Comparison of ENCODE assay signal across 25 cellular contexts in the genomic region with DNA sequence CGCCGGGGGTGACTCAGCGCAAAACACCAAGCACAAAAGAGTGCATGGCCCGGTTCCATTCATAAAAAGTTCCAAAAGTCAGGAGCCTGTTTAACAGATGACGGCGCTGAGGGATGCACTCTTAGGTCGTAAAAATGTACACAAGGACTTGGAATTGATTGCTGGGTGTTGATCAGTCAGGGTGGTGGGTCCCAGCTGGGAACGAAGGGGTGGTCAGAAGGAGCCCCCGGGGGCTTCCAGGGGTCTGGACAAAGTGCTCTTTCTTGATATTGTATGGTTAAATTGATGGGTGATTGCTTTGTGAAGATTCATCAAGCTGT. TPM values are rescaled to one million over a fixed set of nuclear protein-coding genes. Genes with fewer than 3 reads are reported as not detected.
DNase-seq lines count a peak whose midpoint lies in the region; ATAC-seq and TF ChIP-seq lines count a peak whose summit lies in the region.
"Had no signal": no experiment of that assay in that cellular context is flagged by ENCODE, and none has a peak within 500 bp of the region (broad histone marks: within the 10 kb centered on the region; RNA-seq: fewer than 3 reads in every experiment).

No MANE protein-coding gene starts in this region.

- POLR2A ChIA-PET in activated CD8-positive, alpha-beta T cell treated with anti-CD3 and anti-CD28 coated beads for 36 hours (lab: Charles Lee) = interaction anchor here (0.9 kb wide), 1 partner anchor 22 kb away, joined by 3 read pairs; no protein-coding TSS in a partner anchor
- POLR2A ChIA-PET in activated CD4-positive, alpha-beta T cell treated with anti-CD3 and anti-CD28 coated beads, Interleukin-2, amount 10 ng/mL, durations not matched to agents 7 days and 5 days (lab: Charles Lee) = no interaction called here

- H3K4me3 ChIP-seq in AG10803 (ENCODE audit: low read length) = peak overlapping the region; percentile 45
- H3K4me3 ChIP-seq: GM23338, heart right ventricle, testis had no signal

- peak; percentile 70 for DNase-seq in AG10803 (ENCODE audit: low read depth)
- DNase-seq in H4 (ENCODE audit: low spot score) = peak; percentile 3
- DNase-seq in activated CD8-positive, alpha-beta T cell treated with anti-CD3 and anti-CD28 coated beads for 36 hours = no peak
- no peak for DNase-seq in immature natural killer cell
- no peak for DNase-seq in DMS79 treated with DMSO at 0.1 percent for 48 hours (lab: John Stamatoyannopoulos, UW)
- no peak for DNase-seq in activated CD4-positive, alpha-beta T cell treated with anti-CD3 and anti-CD28 coated beads, Interleukin-2, amount 10 ng/mL, durations not matched to agents 7 days and 5 days
- no peak for DNase-seq in SKM-1 (lab: John Stamatoyannopoulos, UW; ENCODE audit: unreplicated experiment)
- no peak for DNase-seq in COLO829 (ENCODE audit: low spot score)
- DNase-seq: ACHN; activated CD4-positive, alpha-beta T cell treated with anti-CD3 and anti-CD28 coated beads for 48 hours; CD4-positive, CD25-positive, alpha-beta regulatory T cell; cerebellar nuclear complex; heart right ventricle; Kasumi-1; left colon; mesendoderm; NCI-H1048; NCI-H187 treated with DMSO at 0.1 percent for 48 hours; NCI-H2227 treated with DMSO at 0.1 percent for 48 hours; NCI-H82; SK-N-SH; testis had no signal

- CTCF ChIA-PET in activated CD8-positive, alpha-beta T cell treated with anti-CD3 and anti-CD28 coated beads for 36 hours (lab: Charles Lee) = no interaction called here
- CTCF ChIA-PET in activated CD4-positive, alpha-beta T cell treated with anti-CD3 and anti-CD28 coated beads, Interleukin-2, amount 10 ng/mL, durations not matched to agents 7 days and 5 days (lab: Charles Lee) = no interaction called here

- ATAC-seq in activated CD8-positive, alpha-beta T cell treated with anti-CD3 and anti-CD28 coated beads for 36 hours = no peak
- ATAC-seq: GM23338, left colon had no signal

- no peaks in the 10 kb centered on the region for H3K36me3 Mint-ChIP-seq in activated CD8-positive, alpha-beta T cell treated with anti-CD3 and anti-CD28 coated beads for 36 hours (ENCODE audit: low read depth)
- peaks cover 0 to 4% (median 0%) of the 10 kb centered on the region in 3 donors for H3K36me3 Mint-ChIP-seq in immature natural killer cell
- H3K36me3 Mint-ChIP-seq in activated CD4-positive, alpha-beta T cell treated with anti-CD3 and anti-CD28 coated beads, Interleukin-2, amount 10 ng/mL, durations not matched to agents 7 days and 5 days (ENCODE audit: low read depth) = no peaks in the 10 kb centered on the region
- H3K36me3 Mint-ChIP-seq: CD4-positive, CD25-positive, alpha-beta regulatory T cell had no signal

- intact Hi-C loops in activated CD8-positive, alpha-beta T cell treated with anti-CD3 and anti-CD28 coated beads for 36 hours (cut with micrococcal nuclease) = no loop called here

- peaks cover 57% of the 10 kb centered on the region for H3K4me1 Mint-ChIP-seq in activated CD8-positive, alpha-beta T cell treated with anti-CD3 and anti-CD28 coated beads for 36 hours (ENCODE audit: low read depth)
- H3K4me1 Mint-ChIP-seq in immature natural killer cell = peaks cover 46 to 62% of the 10 kb centered on the region in 2 donors
- peaks cover 29% of the 10 kb centered on the region for H3K4me1 Mint-ChIP-seq in activated CD4-positive, alpha-beta T cell treated with anti-CD3 and anti-CD28 coated beads, Interleukin-2, amount 10 ng/mL, durations not matched to agents 7 days and 5 days
- H3K4me1 Mint-ChIP-seq: GM23338 had no signal

- H3K4me3 Mint-ChIP-seq in activated CD8-positive, alpha-beta T cell treated with anti-CD3 and anti-CD28 coated beads for 36 hours = peak overlapping the region; percentile 64
- peak overlapping the region; percentile 14 to 84 (median 66) for H3K4me3 Mint-ChIP-seq in immature natural killer cell
- no peak overlapping the region for H3K4me3 Mint-ChIP-seq in activated CD4-positive, alpha-beta T cell treated with anti-CD3 and anti-CD28 coated beads, Interleukin-2, amount 10 ng/mL, durations not matched to agents 7 days and 5 days
- H3K4me3 Mint-ChIP-seq: GM23338 had no signal

- peaks cover 8% of the 10 kb centered on the region for H3K27me3 Mint-ChIP-seq in activated CD8-positive, alpha-beta T cell treated with anti-CD3 and anti-CD28 coated beads for 36 hours
- H3K27me3 Mint-ChIP-seq in immature natural killer cell (ENCODE audit: low read depth in 3 of 3) = peaks cover 8 to 18% (median 9%) of the 10 kb centered on the region in 3 donors
- peaks cover 36% of the 10 kb centered on the region for H3K27me3 Mint-ChIP-seq in activated CD4-positive, alpha-beta T cell treated with anti-CD3 and anti-CD28 coated beads, Interleukin-2, amount 10 ng/mL, durations not matched to agents 7 days and 5 days

- H3K9me3 Mint-ChIP-seq in activated CD8-positive, alpha-beta T cell treated with anti-CD3 and anti-CD28 coated beads for 36 hours = peaks cover 5% of the 10 kb centered on the region
- H3K9me3 Mint-ChIP-seq in immature natural killer cell = peaks cover 0 to 3% (median 0%) of the 10 kb centered on the region in 6 donors
- H3K9me3 Mint-ChIP-seq in activated CD4-positive, alpha-beta T cell treated with anti-CD3 and anti-CD28 coated beads, Interleukin-2, amount 10 ng/mL, durations not matched to agents 7 days and 5 days = peaks cover 9% of the 10 kb centered on the region
- H3K9me3 Mint-ChIP-seq: CD4-positive, CD25-positive, alpha-beta regulatory T cell had no signal

- TF ChIP-seq CTCF in AG10803 (conservative IDR thresholded peaks at IDR 0.05; ENCODE audit: low read length) = no peak
- TF ChIP-seq CTCF in activated CD8-positive, alpha-beta T cell treated with anti-CD3 and anti-CD28 coated beads for 36 hours (IDR thresholded peaks at IDR 0.05) = no peak

- peak overlapping the region; percentile 85 for H3K27ac Mint-ChIP-seq in activated CD8-positive, alpha-beta T cell treated with anti-CD3 and anti-CD28 coated beads for 36 hours
- no peak overlapping the region for H3K27ac Mint-ChIP-seq in immature natural killer cell
- H3K27ac Mint-ChIP-seq in activated CD4-positive, alpha-beta T cell treated with anti-CD3 and anti-CD28 coated beads, Interleukin-2, amount 10 ng/mL, durations not matched to agents 7 days and 5 days = no peak overlapping the region
- H3K27ac Mint-ChIP-seq: CD4-positive, CD25-positive, alpha-beta regulatory T cell; GM23338 had no signal

RNA-seq across cellular contexts. Expression of a gene that starts 20.7 kb away (rescaled TPM):
- total RNA-seq in H4 (2014; rRNA removed; shearing (Covaris generic)) = 1.4 and 2.0 TPM in 2 replicates
- under 1 TPM; 0.07 to 0.31 TPM for total RNA-seq in activated CD8-positive, alpha-beta T cell treated with anti-CD3 and anti-CD28 coated beads for 36 hours
- under 1 TPM; 0.09 to 0.93 (median 0.39) TPM for polyA plus RNA-seq in immature natural killer cell
- 1 to 10 TPM in 1 of 2 experiments, under 1 TPM in 1; 0.96 to 1.3 TPM for total RNA-seq in activated CD4-positive, alpha-beta T cell treated with anti-CD3 and anti-CD28 coated beads, Interleukin-2, amount 10 ng/mL, durations not matched to agents 7 days and 5 days
- total RNA-seq: GM23338, skeletal muscle tissue had no signal
- polyA plus RNA-seq: CD4-positive, CD25-positive, alpha-beta regulatory T cell had no signal

RNA-seq across cellular contexts. Expression of a gene that starts 32.7 kb away (rescaled TPM):
- not detected in 2 replicates for total RNA-seq in H4 (2014; rRNA removed; shearing (Covaris generic))
- total RNA-seq in activated CD8-positive, alpha-beta T cell treated with anti-CD3 and anti-CD28 coated beads for 36 hours = not detected
- polyA plus RNA-seq in immature natural killer cell = not detected
- not detected for total RNA-seq in activated CD4-positive, alpha-beta T cell treated with anti-CD3 and anti-CD28 coated beads, Interleukin-2, amount 10 ng/mL, durations not matched to agents 7 days and 5 days
- total RNA-seq: CD4-positive, CD25-positive, alpha-beta regulatory T cell; GM23338; heart right ventricle; left colon; omental fat pad; skeletal muscle tissue; testis had no signal
- polyA plus RNA-seq: CD4-positive, CD25-positive, alpha-beta regulatory T cell; GM23338; heart right ventricle; SK-N-SH had no signal

RNA-seq across cellular contexts. Expression of a gene that starts 34.1 kb away (rescaled TPM):
- 516 and 559 TPM in 2 replicates for total RNA-seq in H4 (2014; rRNA removed; shearing (Covaris generic))
- 10 to 100 TPM; 44.9 to 45.6 TPM for total RNA-seq in activated CD8-positive, alpha-beta T cell treated with anti-CD3 and anti-CD28 coated beads for 36 hours
- polyA plus RNA-seq in immature natural killer cell = 100 to 1,000 TPM; 471 to 795 (median 488) TPM
- 100 to 1,000 TPM; 140 to 154 TPM for total RNA-seq in activated CD4-positive, alpha-beta T cell treated with anti-CD3 and anti-CD28 coated beads, Interleukin-2, amount 10 ng/mL, durations not matched to agents 7 days and 5 days

Comparison
In these comparisons a context has a peak if more than half of its experiments do, and no peak if none do; other contexts are left out.
1. DNase-seq: peak in AG10803 (single experiment) and H4 (single experiment); none in activated CD8-positive, alpha-beta T cell treated with anti-CD3 and anti-CD28 coated beads for 36 hours (single experiment), immature natural killer cell (0 of 3), DMS79 treated with DMSO at 0.1 percent for 48 hours (single experiment), activated CD4-positive, alpha-beta T cell treated with anti-CD3 and anti-CD28 coated beads, Interleukin-2, amount 10 ng/mL, durations not matched to agents 7 days and 5 days (single experiment), SKM-1 (single experiment) and COLO829 (single experiment).